8 cellular contexts compared by ENCODE assay signal in the genomic region with DNA sequence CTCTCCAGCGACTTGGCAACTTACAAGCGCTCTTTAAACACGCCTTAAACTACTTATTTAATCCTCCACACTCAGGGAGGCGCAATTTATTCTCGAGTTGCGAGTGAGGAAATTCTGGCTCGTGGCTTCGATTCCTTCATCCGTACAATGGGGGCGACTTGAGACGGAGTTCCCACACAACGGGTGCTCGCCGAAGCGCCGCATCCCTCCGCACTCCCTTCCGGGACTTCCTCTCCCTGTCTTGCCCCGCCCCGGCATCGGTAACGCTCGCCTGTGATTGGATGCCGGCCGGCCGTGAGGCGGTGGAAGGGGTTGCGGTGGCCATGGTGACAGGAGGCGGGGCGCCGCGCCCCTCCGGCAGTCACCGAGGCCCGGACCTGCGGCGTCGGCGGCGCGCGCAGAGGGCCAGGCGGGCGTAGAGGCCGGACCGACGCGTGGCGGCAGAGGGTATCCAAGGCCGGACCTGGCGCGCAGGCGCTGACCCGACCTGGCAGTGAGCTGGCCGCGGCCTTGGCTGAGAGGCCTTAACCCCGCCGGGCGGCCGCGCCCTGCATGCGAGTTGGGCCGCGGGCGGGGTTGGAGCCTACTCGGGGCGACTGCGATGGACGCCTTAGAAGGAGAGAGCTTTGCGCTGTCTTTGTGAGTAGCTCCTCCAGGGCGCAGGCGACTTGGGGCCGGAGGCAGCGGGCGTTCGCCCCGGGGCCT. TPM values are rescaled to one million over a fixed set of nuclear protein-coding genes. Genes with fewer than 3 reads are reported as not detected.
A peak's percentile ranks its signal among the peaks of the same experiment; 100 is the strongest.
DNase-seq lines count a peak whose midpoint lies in the region; ATAC-seq, FAIRE-seq and TF ChIP-seq lines count a peak whose summit lies in the region.

TSS of gene ARL2BP (plus strand) at position 493 of the 705 bp plus-strand sequence. CDS start at position 602, 109 bp downstream.

- TF ChIP-seq POLR2A in H54 (IDR thresholded peaks at IDR 0.05; ENCODE audit: low read depth, low read length), result peak; percentile 76

- DNase-seq in ELR (ENCODE audit: low read depth) (peak; percentile 98), H54 (ENCODE audit: insufficient read length, low spot score) (peak; percentile 97), M059J (ENCODE audit: low read depth) (peak; percentile 97), SHP77 (lab: John Stamatoyannopoulos, UW) (peak; percentile 91 to 97), fibroblast of the aortic adventitia (ENCODE audit: low read depth) (peak; percentile 97), nephron progenitor cell (peak; percentile 98)
- DNase-seq in activated effector memory CD4-positive, alpha-beta T cell treated with anti-CD3 and anti-CD28 coated beads, Interleukin-2, amount 50 U/mL, for 16 hours, result peak; percentile 99
- DNase-seq in stimulated activated naive CD8-positive, alpha-beta T cell treated with anti-CD3 and anti-CD28 coated beads, Interleukin-15, amount 100 ng/mL, for 72 hours, result peak; percentile 96 to 98

- FAIRE-seq in H54 (lab: Jason Lieb, UNC), result peak; percentile 92

- peak within 1 kb of the TSS; percentile 92 for H3K27ac Mint-ChIP-seq in nephron progenitor cell
- H3K27ac Mint-ChIP-seq in stimulated activated naive CD8-positive, alpha-beta T cell treated with anti-CD3 and anti-CD28 coated beads, Interleukin-15, amount 100 ng/mL, for 72 hours, result peak within 1 kb of the TSS; percentile 94 to 96

- peaks cover 5% of the 10 kb centered on the region for H3K27me3 Mint-ChIP-seq in nephron progenitor cell (ENCODE audit: low read depth, poor library complexity)
- no peaks in the 10 kb centered on the region for H3K27me3 Mint-ChIP-seq in stimulated activated naive CD8-positive, alpha-beta T cell treated with anti-CD3 and anti-CD28 coated beads, Interleukin-15, amount 100 ng/mL, for 72 hours

- peak within 1 kb of the TSS; percentile 79 for H3K4me3 ChIP-seq in fibroblast of the aortic adventitia (ENCODE audit: low read depth, low read length)

- peak within 1 kb of the TSS; percentile 95 for H3K4me3 Mint-ChIP-seq in nephron progenitor cell
- H3K4me3 Mint-ChIP-seq in stimulated activated naive CD8-positive, alpha-beta T cell treated with anti-CD3 and anti-CD28 coated beads, Interleukin-15, amount 100 ng/mL, for 72 hours, result peak within 1 kb of the TSS; percentile 95

- peaks cover 24% of the 10 kb centered on the region for H3K36me3 Mint-ChIP-seq in nephron progenitor cell (ENCODE audit: low read depth)

- H3K9me3 Mint-ChIP-seq in nephron progenitor cell, result no peaks in the 10 kb centered on the region
- no peaks in the 10 kb centered on the region for H3K9me3 Mint-ChIP-seq in stimulated activated naive CD8-positive, alpha-beta T cell treated with anti-CD3 and anti-CD28 coated beads, Interleukin-15, amount 100 ng/mL, for 72 hours

- no peak for TF ChIP-seq CTCF in fibroblast of the aortic adventitia (IDR thresholded peaks at IDR 0.05; ENCODE audit: insufficient read depth, low read length)
- TF ChIP-seq CTCF in nephron progenitor cell (IDR thresholded peaks at IDR 0.05), result no peak

- H3K4me1 Mint-ChIP-seq in nephron progenitor cell, result peaks cover 17% of the 10 kb centered on the region
- peaks cover 26% of the 10 kb centered on the region for H3K4me1 Mint-ChIP-seq in stimulated activated naive CD8-positive, alpha-beta T cell treated with anti-CD3 and anti-CD28 coated beads, Interleukin-15, amount 100 ng/mL, for 72 hours

- ATAC-seq in stimulated activated naive CD8-positive, alpha-beta T cell treated with anti-CD3 and anti-CD28 coated beads, Interleukin-15, amount 100 ng/mL, for 72 hours, result peak; percentile 97

RNA-seq across cellular contexts. Expression of gene ARL2BP, which starts in this region (rescaled TPM):
- 104 and 120 TPM in 2 replicates for total RNA-seq in M059J (2014; rRNA removed; shearing (Covaris generic))
- 65.3 and 127 TPM in 2 replicates for total RNA-seq in fibroblast of the aortic adventitia (ENCODE audit: low replicate concordance)

Comparison
In these comparisons a context has a peak if more than half of its experiments do, and no peak if none do; other contexts are left out.
1. Peak in every context shown above with its lines: DNase-seq, ATAC-seq and H3K4me3 ChIP-seq.